In the genomic region with DNA sequence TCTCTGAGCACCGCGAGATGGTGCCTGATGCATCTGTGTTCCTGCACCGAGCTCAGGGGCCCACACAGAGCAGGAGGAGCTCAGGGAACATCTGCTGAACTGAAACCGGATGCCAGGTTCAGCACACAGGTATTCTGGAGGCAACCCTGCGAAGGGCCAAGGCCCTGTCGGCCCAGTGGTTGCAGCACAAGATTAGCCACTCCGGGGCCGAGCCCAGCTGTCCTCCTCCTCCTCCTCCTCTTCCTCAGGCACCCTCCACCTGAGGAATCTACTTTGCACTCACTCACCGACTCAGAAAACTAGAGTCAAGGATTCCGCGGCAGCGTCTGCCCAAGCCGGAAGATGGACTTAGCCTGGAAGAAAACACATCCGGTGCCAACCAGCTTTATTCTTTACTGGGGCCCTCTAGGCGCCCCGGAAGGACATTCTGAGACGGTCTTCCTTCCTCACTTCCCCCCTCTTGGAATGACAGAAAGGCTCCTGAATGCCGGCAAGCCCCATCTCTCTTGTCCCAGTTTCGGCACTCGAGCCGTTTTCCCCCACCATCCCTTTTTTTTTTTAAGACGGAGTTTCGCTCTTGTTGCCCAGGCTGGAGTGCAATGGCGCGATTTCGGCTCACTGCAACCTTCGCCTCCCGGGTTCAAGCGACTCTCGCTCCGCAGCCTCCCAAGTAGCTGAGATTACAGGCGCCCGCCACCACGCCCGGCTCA, we compare ENCODE assay signal across 8 cellular contexts. TPM values are rescaled to one million over a fixed set of nuclear protein-coding genes. Genes with fewer than 3 reads are reported as not detected.
A peak's percentile ranks its signal among the peaks of the same experiment; 100 is the strongest.
DNase-seq lines count a peak whose midpoint lies in the region; ATAC-seq and TF ChIP-seq lines count a peak whose summit lies in the region.

A gene with protein sequence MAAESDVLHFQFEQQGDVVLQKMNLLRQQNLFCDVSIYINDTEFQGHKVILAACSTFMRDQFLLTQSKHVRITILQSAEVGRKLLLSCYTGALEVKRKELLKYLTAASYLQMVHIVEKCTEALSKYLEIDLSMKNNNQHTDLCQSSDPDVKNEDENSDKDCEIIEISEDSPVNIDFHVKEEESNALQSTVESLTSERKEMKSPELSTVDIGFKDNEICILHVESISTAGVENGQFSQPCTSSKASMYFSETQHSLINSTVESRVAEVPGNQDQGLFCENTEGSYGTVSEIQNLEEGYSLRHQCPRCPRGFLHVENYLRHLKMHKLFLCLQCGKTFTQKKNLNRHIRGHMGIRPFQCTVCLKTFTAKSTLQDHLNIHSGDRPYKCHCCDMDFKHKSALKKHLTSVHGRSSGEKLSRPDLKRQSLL (minus strand): TSS at position 360 of the 710 bp plus-strand sequence. CDS start 1,251 bp downstream, outside the sequence.

- H3K4me3 Mint-ChIP-seq in naive thymus-derived CD4-positive, alpha-beta T cell = peak within 1 kb of the TSS; percentile 91 to 100 (median 98)
- peak within 1 kb of the TSS; percentile 100 for H3K4me3 Mint-ChIP-seq in stimulated activated naive CD8-positive, alpha-beta T cell treated with anti-CD3 and anti-CD28 coated beads, Interleukin-15, Interleukin-2, amounts not matched to agents 100 ng/mL and 50 ng/mL, for 24 hours

- peak within 1 kb of the TSS; percentile 61 for H3K4me3 ChIP-seq in Jurkat, Clone E6-1 (ENCODE audit: low read length)
- H3K4me3 ChIP-seq in naive thymus-derived CD4-positive, alpha-beta T cell (ENCODE audit: low read length) = peak within 1 kb of the TSS; percentile 74

- POLR2A ChIA-PET in naive thymus-derived CD4-positive, alpha-beta T cell (lab: Charles Lee) = interaction anchor here (0.6 to 2.9 kb wide), 15 partner anchors 9 to 85 kb away, joined by 3 to 46 read pairs (median 6); a partner anchor contains a TSS

- H3K4me1 Mint-ChIP-seq in naive thymus-derived CD4-positive, alpha-beta T cell = peaks cover 12 to 46% (median 42%) of the 10 kb centered on the region in 7 donors
- peaks cover 39% of the 10 kb centered on the region for H3K4me1 Mint-ChIP-seq in stimulated activated naive CD8-positive, alpha-beta T cell treated with anti-CD3 and anti-CD28 coated beads, Interleukin-15, Interleukin-2, amounts not matched to agents 100 ng/mL and 50 ng/mL, for 24 hours (ENCODE audit: low read depth)

- CTCF ChIA-PET in naive thymus-derived CD4-positive, alpha-beta T cell (lab: Charles Lee) = interaction anchor here (0.8 to 1.3 kb wide), 4 partner anchors 17 to 78 kb away, joined by 3 to 5 read pairs (median 3); no protein-coding TSS in a partner anchor

- ATAC-seq in GM21717 (IDR thresholded peaks at IDR 0.05; ENCODE audit: unreplicated experiment) = peak; percentile 97
- ATAC-seq in naive thymus-derived CD4-positive, alpha-beta T cell = peak; percentile 96

- H3K27me3 ChIP-seq in naive thymus-derived CD4-positive, alpha-beta T cell (ENCODE audit: control insufficient read depth in 2 of 2, insufficient read depth in 2 of 2, low read length in 2 of 2) = no peaks in the 10 kb centered on the region

- DNase-seq in DMS79 (lab: John Stamatoyannopoulos, UW) (peak; percentile 80), fibroblast of gingiva (ENCODE audit: low read depth) (peak; percentile 80)
- peak; percentile 74 for DNase-seq in Jurkat, Clone E6-1 (ENCODE audit: low read depth, low spot score)
- DNase-seq in activated T-cell treated with anti-CD3 and anti-CD28 coated beads, Interleukin-2, amount 50 U/mL, for 48 hours = peak; percentile 79 to 83
- DNase-seq in naive thymus-derived CD4-positive, alpha-beta T cell = peak; percentile 47 to 89 (median 77)

- peak within 1 kb of the TSS; percentile 90 to 100 (median 99) for H3K27ac Mint-ChIP-seq in naive thymus-derived CD4-positive, alpha-beta T cell
- peak within 1 kb of the TSS; percentile 97 for H3K27ac Mint-ChIP-seq in stimulated activated naive CD8-positive, alpha-beta T cell treated with anti-CD3 and anti-CD28 coated beads, Interleukin-15, Interleukin-2, amounts not matched to agents 100 ng/mL and 50 ng/mL, for 24 hours

- H3K4me1 ChIP-seq in naive thymus-derived CD4-positive, alpha-beta T cell (ENCODE audit: control insufficient read depth in 2 of 2, insufficient read depth in 2 of 2, low read length in 2 of 2) = peaks cover 9 to 13% of the 10 kb centered on the region in 2 donors

- H3K9me3 ChIP-seq in naive thymus-derived CD4-positive, alpha-beta T cell (ENCODE audit: control insufficient read depth in 2 of 3, low read length in 3 of 3) = no peaks in the 10 kb centered on the region

- H3K27me3 Mint-ChIP-seq in naive thymus-derived CD4-positive, alpha-beta T cell = no peaks in the 10 kb centered on the region
- no peaks in the 10 kb centered on the region for H3K27me3 Mint-ChIP-seq in stimulated activated naive CD8-positive, alpha-beta T cell treated with anti-CD3 and anti-CD28 coated beads, Interleukin-15, Interleukin-2, amounts not matched to agents 100 ng/mL and 50 ng/mL, for 24 hours

- peaks cover 0 to 2% (median 0%) of the 10 kb centered on the region in 11 donors for H3K9me3 Mint-ChIP-seq in naive thymus-derived CD4-positive, alpha-beta T cell
- H3K9me3 Mint-ChIP-seq in stimulated activated naive CD8-positive, alpha-beta T cell treated with anti-CD3 and anti-CD28 coated beads, Interleukin-15, Interleukin-2, amounts not matched to agents 100 ng/mL and 50 ng/mL, for 24 hours = no peaks in the 10 kb centered on the region

- H3K36me3 ChIP-seq in naive thymus-derived CD4-positive, alpha-beta T cell (ENCODE audit: control insufficient read depth in 2 of 3, insufficient read depth in 3 of 3, low read length in 3 of 3) = peaks cover 7 to 22% (median 7%) of the 10 kb centered on the region in 3 experiments

- intact Hi-C loops in naive thymus-derived CD4-positive, alpha-beta T cell (cut with micrococcal nuclease) = loop anchor here (1.0 to 2.0 kb wide), 7 partner anchors 8 to 448 kb away; a partner anchor contains a TSS

- peaks cover 6 to 34% (median 20%) of the 10 kb centered on the region in 5 donors for H3K36me3 Mint-ChIP-seq in naive thymus-derived CD4-positive, alpha-beta T cell
- H3K36me3 Mint-ChIP-seq in stimulated activated naive CD8-positive, alpha-beta T cell treated with anti-CD3 and anti-CD28 coated beads, Interleukin-15, Interleukin-2, amounts not matched to agents 100 ng/mL and 50 ng/mL, for 24 hours (ENCODE audit: low read depth) = peaks cover 41% of the 10 kb centered on the region

- H3K27ac ChIP-seq in naive thymus-derived CD4-positive, alpha-beta T cell (ENCODE audit: low read depth, low read length) = peak within 1 kb of the TSS; percentile 92

TF ChIP-seq in PFSK-1, 5 proteins besides CTCF, POLR2A, EP300 and RAD21:
- TF ChIP-seq TAF1 (IDR thresholded peaks at IDR 0.05; ENCODE audit: borderline replicate concordance, insufficient read depth, low read length) = peak; percentile 65; the same call in 1 of the 2 replicates
- TF ChIP-seq, protein P1, sequence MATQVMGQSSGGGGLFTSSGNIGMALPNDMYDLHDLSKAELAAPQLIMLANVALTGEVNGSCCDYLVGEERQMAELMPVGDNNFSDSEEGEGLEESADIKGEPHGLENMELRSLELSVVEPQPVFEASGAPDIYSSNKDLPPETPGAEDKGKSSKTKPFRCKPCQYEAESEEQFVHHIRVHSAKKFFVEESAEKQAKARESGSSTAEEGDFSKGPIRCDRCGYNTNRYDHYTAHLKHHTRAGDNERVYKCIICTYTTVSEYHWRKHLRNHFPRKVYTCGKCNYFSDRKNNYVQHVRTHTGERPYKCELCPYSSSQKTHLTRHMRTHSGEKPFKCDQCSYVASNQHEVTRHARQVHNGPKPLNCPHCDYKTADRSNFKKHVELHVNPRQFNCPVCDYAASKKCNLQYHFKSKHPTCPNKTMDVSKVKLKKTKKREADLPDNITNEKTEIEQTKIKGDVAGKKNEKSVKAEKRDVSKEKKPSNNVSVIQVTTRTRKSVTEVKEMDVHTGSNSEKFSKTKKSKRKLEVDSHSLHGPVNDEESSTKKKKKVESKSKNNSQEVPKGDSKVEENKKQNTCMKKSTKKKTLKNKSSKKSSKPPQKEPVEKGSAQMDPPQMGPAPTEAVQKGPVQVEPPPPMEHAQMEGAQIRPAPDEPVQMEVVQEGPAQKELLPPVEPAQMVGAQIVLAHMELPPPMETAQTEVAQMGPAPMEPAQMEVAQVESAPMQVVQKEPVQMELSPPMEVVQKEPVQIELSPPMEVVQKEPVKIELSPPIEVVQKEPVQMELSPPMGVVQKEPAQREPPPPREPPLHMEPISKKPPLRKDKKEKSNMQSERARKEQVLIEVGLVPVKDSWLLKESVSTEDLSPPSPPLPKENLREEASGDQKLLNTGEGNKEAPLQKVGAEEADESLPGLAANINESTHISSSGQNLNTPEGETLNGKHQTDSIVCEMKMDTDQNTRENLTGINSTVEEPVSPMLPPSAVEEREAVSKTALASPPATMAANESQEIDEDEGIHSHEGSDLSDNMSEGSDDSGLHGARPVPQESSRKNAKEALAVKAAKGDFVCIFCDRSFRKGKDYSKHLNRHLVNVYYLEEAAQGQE (IDR thresholded peaks at IDR 0.05; ENCODE audit: insufficient read depth in 1 of 2, low read depth in 2 of 2, low read length in 2 of 2) = 0 out of 4 replicates have a peak, but pooled peaks of 1 of the 2 experiments have one; percentile 31
- peak; percentile 65 for TF ChIP-seq POLR2AphosphoS5 (IDR thresholded peaks at IDR 0.05; ENCODE audit: low read depth, low read length)
- TF ChIP-seq FOXP2 (optimal IDR thresholded peaks at IDR 0.05; ENCODE audit: borderline replicate concordance, extremely low read depth, extremely low read length, insufficient read depth) = no peak
- peak; percentile 67; the same call in 1 of the 2 replicates for TF ChIP-seq SIN3A (IDR thresholded peaks at IDR 0.05; ENCODE audit: borderline replicate concordance, insufficient read depth, low read length)

RNA-seq across cellular contexts. Expression of the gene that starts here (rescaled TPM):
- polyA plus RNA-seq in Jurkat, Clone E6-1 (2012; ENCODE audit: insufficient read depth, insufficient read length) = 7.2 TPM
- 1.5 TPM for polyA plus RNA-seq in PFSK-1 (2012; ENCODE audit: insufficient read length, low read depth)
- total RNA-seq in naive thymus-derived CD4-positive, alpha-beta T cell = 10 to 100 TPM in 3 of 5 experiments, 1 to 10 TPM in 2; 3.7 to 17.8 (median 14.4) TPM
- polyA plus RNA-seq in naive thymus-derived CD4-positive, alpha-beta T cell = 1 to 10 TPM; 2.0 to 2.8 TPM

Comparison
In these comparisons a context has a peak if more than half of its experiments do, and no peak if none do; other contexts are left out.
1. Peak in every context shown above with its lines: DNase-seq, ATAC-seq, H3K4me3 ChIP-seq and H3K27ac ChIP-seq.